In genomic region chr15:51938286-51938685, GRCh38 we compare ENCODE assay signal across 18 cellular contexts. TPM values are rescaled to one million over a fixed set of nuclear protein-coding genes. Genes with fewer than 3 reads are reported as not detected.
DNase-seq lines count a peak whose midpoint lies in the region; ATAC-seq, FAIRE-seq and TF ChIP-seq lines count a peak whose summit lies in the region.
"Had no signal": no experiment of that assay in that cellular context is flagged by ENCODE, and none has a peak within 500 bp of the region (broad histone marks: within the 10 kb centered on the region; RNA-seq: fewer than 3 reads in every experiment).

No MANE protein-coding gene starts in this region.

- H3F3A ChIP-seq in PC-3 (ENCODE audit: low read length, unreplicated experiment): no peaks in the 10 kb centered on the region

- dilution Hi-C loops in endothelial cell of umbilical vein (cut with MboI; ENCODE audit: extremely low pct_ligation_motif_present, low sequenced_read_pairs): no loop called here

- WGBS in small intestine, 3 donors: 52 to 70% (median 56%) methylated on average over 3 of the region's 3 CpGs

- no peaks in the 10 kb centered on the region for H3K27me3 ChIP-seq in PC-3 (ENCODE audit: low read length)
- H3K27me3 ChIP-seq in endothelial cell of umbilical vein (ENCODE audit: control insufficient read depth in 2 of 2, insufficient read depth in 2 of 2, low read length in 2 of 2): no peaks in the 10 kb centered on the region
- H3K27me3 ChIP-seq in small intestine (ENCODE audit: control insufficient read depth in 2 of 2, insufficient read depth in 2 of 2, low read length in 2 of 2): no peaks in the 10 kb centered on the region
- H3K27me3 ChIP-seq: BLaER1 had no signal

- H2AFZ ChIP-seq in PC-3 (ENCODE audit: low read length) (no peak overlapping the region), endothelial cell of umbilical vein (ENCODE audit: low read depth, low read length) (no peak overlapping the region)

- no peaks in the 10 kb centered on the region for H3K9me2 ChIP-seq in PC-3 (replicated peaks; ENCODE audit: low read length)

- H3K4me1 ChIP-seq in PC-3 (ENCODE audit: insufficient read depth, low read length) (no peaks in the 10 kb centered on the region), endothelial cell of umbilical vein (ENCODE audit: control insufficient read depth, extremely low read depth, insufficient read depth, low read length) (peaks cover 6% of the 10 kb centered on the region), small intestine (ENCODE audit: control insufficient read depth in 2 of 2, insufficient read depth in 1 of 2, low read depth in 1 of 2, low read length in 1 of 2) (no peaks in the 10 kb centered on the region)
- H3K4me1 ChIP-seq: BLaER1 had no signal

- H3K27me3 Mint-ChIP-seq in activated naive CD4-positive, alpha-beta T cell treated with anti-CD3 and anti-CD28 coated beads, Interleukin-2, amount 50 U/mL, for 24 hours: no peaks in the 10 kb centered on the region
- H3K27me3 Mint-ChIP-seq in activated naive CD4-positive, alpha-beta T cell treated with anti-CD3 and anti-CD28 coated beads for 36 hours (ENCODE audit: low read depth): no peaks in the 10 kb centered on the region
- H3K27me3 Mint-ChIP-seq: CD4-positive, alpha-beta memory T cell had no signal

- no peak overlapping the region for H3K4me3 Mint-ChIP-seq in activated naive CD4-positive, alpha-beta T cell treated with anti-CD3 and anti-CD28 coated beads, Interleukin-2, amount 50 U/mL, for 24 hours
- no peak overlapping the region for H3K4me3 Mint-ChIP-seq in activated naive CD4-positive, alpha-beta T cell treated with anti-CD3 and anti-CD28 coated beads for 36 hours
- H3K4me3 Mint-ChIP-seq: CD4-positive, alpha-beta memory T cell had no signal

- BruUV-seq in PC-3 (replicated peaks; lab: Mats Ljungman, UMichigan): no TSS peak
- BruUV-seq in endothelial cell of umbilical vein (replicated peaks; lab: Mats Ljungman, UMichigan): no TSS peak

- no peaks in the 10 kb centered on the region for H4K20me1 ChIP-seq in PC-3 (ENCODE audit: low read length)
- no peaks in the 10 kb centered on the region for H4K20me1 ChIP-seq in endothelial cell of umbilical vein (replicated peaks; ENCODE audit: control insufficient read depth, extremely low read depth, insufficient read depth, low read length)
- H4K20me1 ChIP-seq: BLaER1 had no signal

- TF ChIP-seq CTCF in PC-3 (conservative IDR thresholded peaks at IDR 0.05; ENCODE audit: low read depth, low read length) (no peak), endothelial cell of umbilical vein (IDR thresholded peaks at IDR 0.05; ENCODE audit: extremely low read depth in 1 of 2, insufficient read depth in 1 of 2, low read depth in 1 of 2, low read length in 2 of 2) (no peak)

- DNase-seq in activated naive CD4-positive, alpha-beta T cell treated with anti-CD3 and anti-CD28 coated beads for 36 hours: no peak
- DNase-seq in PC-3: peak; percentile 20
- no peak for DNase-seq in endothelial cell of umbilical vein (ENCODE audit: low read depth, low spot score)
- peak; percentile 28 for DNase-seq in small intestine
- no peak for DNase-seq in putamen (ENCODE audit: low spot score)
- DNase-seq: Calu3; CD4-positive, alpha-beta memory T cell; GF-D8; GOT3; KBM-7; NCI-H1105 treated with DMSO at 0.1 percent for 48 hours; NCI-H1694; NCI-H2081 treated with DMSO at 0.1 percent for 48 hours; Right ventricle myocardium superior had no signal

- H3K4me1 Mint-ChIP-seq in activated naive CD4-positive, alpha-beta T cell treated with anti-CD3 and anti-CD28 coated beads, Interleukin-2, amount 50 U/mL, for 24 hours: peaks cover 4% of the 10 kb centered on the region
- no peaks in the 10 kb centered on the region for H3K4me1 Mint-ChIP-seq in activated naive CD4-positive, alpha-beta T cell treated with anti-CD3 and anti-CD28 coated beads for 36 hours (ENCODE audit: low read depth)

- H3K9ac ChIP-seq in PC-3 (ENCODE audit: low read length) (no peak overlapping the region), endothelial cell of umbilical vein (replicated peaks; ENCODE audit: extremely low read depth, insufficient read depth, low read length) (no peak overlapping the region)
- H3K9ac ChIP-seq: BLaER1 had no signal

- H3K79me2 ChIP-seq in PC-3 (ENCODE audit: low read length): no peaks in the 10 kb centered on the region
- H3K79me2 ChIP-seq in endothelial cell of umbilical vein (ENCODE audit: control insufficient read depth, insufficient read depth, low read length): no peaks in the 10 kb centered on the region

- H3K36me3 ChIP-seq in PC-3 (ENCODE audit: low read depth, low read length) (peaks cover 10% of the 10 kb centered on the region; the same call in 1 of the 2 replicates), endothelial cell of umbilical vein (ENCODE audit: control insufficient read depth in 2 of 2, extremely low read depth in 1 of 2, insufficient read depth in 2 of 2, low read length in 2 of 2) (peaks cover 3 to 6% of the 10 kb centered on the region in 2 experiments), small intestine (ENCODE audit: control insufficient read depth in 2 of 2, insufficient read depth in 2 of 2, low read length in 2 of 2) (peaks cover 3 to 9% of the 10 kb centered on the region in 2 donors)

- peak overlapping the region; percentile 92 for H3K27ac Mint-ChIP-seq in activated naive CD4-positive, alpha-beta T cell treated with anti-CD3 and anti-CD28 coated beads, Interleukin-2, amount 50 U/mL, for 24 hours
- no peak overlapping the region for H3K27ac Mint-ChIP-seq in activated naive CD4-positive, alpha-beta T cell treated with anti-CD3 and anti-CD28 coated beads for 36 hours

- H3K9me1 ChIP-seq in endothelial cell of umbilical vein (replicated peaks; ENCODE audit: control insufficient read depth, extremely low read depth, insufficient read depth, low read length): no peaks in the 10 kb centered on the region

- TF ChIP-seq POLR2A in endothelial cell of umbilical vein (IDR thresholded peaks at IDR 0.05; ENCODE audit: low read depth, low read length): no peak

- H3K4me2 ChIP-seq in PC-3 (ENCODE audit: low read length): no peak overlapping the region
- H3K4me2 ChIP-seq in endothelial cell of umbilical vein (ENCODE audit: insufficient read depth, low read length): no peak overlapping the region
- H3K4me2 ChIP-seq: BLaER1 had no signal

- H3K9me3 ChIP-seq in PC-3 (ENCODE audit: low read length) (no peaks in the 10 kb centered on the region), endothelial cell of umbilical vein (replicated peaks; ENCODE audit: control insufficient read depth, insufficient read depth, low read length) (no peaks in the 10 kb centered on the region), small intestine (ENCODE audit: control insufficient read depth, low read depth) (no peaks in the 10 kb centered on the region)
- H3K9me3 ChIP-seq: BLaER1 had no signal

- H3K36me3 Mint-ChIP-seq in activated naive CD4-positive, alpha-beta T cell treated with anti-CD3 and anti-CD28 coated beads, Interleukin-2, amount 50 U/mL, for 24 hours: peaks cover 8% of the 10 kb centered on the region
- H3K36me3 Mint-ChIP-seq in activated naive CD4-positive, alpha-beta T cell treated with anti-CD3 and anti-CD28 coated beads for 36 hours (ENCODE audit: low read depth): peaks cover 21% of the 10 kb centered on the region

- CTCF ChIA-PET in activated naive CD4-positive, alpha-beta T cell treated with anti-CD3 and anti-CD28 coated beads for 36 hours (lab: Charles Lee): no interaction called here
- CTCF ChIA-PET in PC-3 (lab: Charles Lee) (no interaction called here), endothelial cell of umbilical vein (lab: Charles Lee) (interaction anchor here (1.4 kb wide), 1 partner anchor 289 kb away, joined by 3 read pairs; no protein-coding TSS in a partner anchor)

- FAIRE-seq in endothelial cell of umbilical vein (lab: Jason Lieb, UNC) (peak; percentile 42), small intestine (lab: Jason Lieb, UNC) (no peak)

- ATAC-seq in PC-3 (0 out of 2 replicates have a peak, but pooled peaks have one; percentile 29), HG03045 (IDR thresholded peaks at IDR 0.05; ENCODE audit: unreplicated experiment) (no peak)
- ATAC-seq: HCT116 had no signal

- intact Hi-C loops in activated naive CD4-positive, alpha-beta T cell treated with anti-CD3 and anti-CD28 coated beads for 36 hours (cut with micrococcal nuclease): no loop called here
- intact Hi-C loops in PC-3 (cut with micrococcal nuclease) (no loop called here), endothelial cell of umbilical vein (cut with micrococcal nuclease) (no loop called here)

- POLR2A ChIA-PET in PC-3 (lab: Charles Lee; ENCODE audit: unreplicated experiment) (no interaction called here), endothelial cell of umbilical vein (lab: Charles Lee) (no interaction called here)

- H3K4me3 ChIP-seq in PC-3 (ENCODE audit: low read length) (no peak overlapping the region), endothelial cell of umbilical vein (replicated peaks in 1 of 3; ENCODE audit: insufficient read depth in 1 of 3, low read depth in 1 of 3, low read length in 3 of 3) (no peak overlapping the region), small intestine (ENCODE audit: low read depth in 1 of 2, low read length in 2 of 2) (no peak overlapping the region)
- H3K4me3 ChIP-seq: BLaER1 had no signal

- H3K27ac ChIP-seq in PC-3 (ENCODE audit: low read length) (no peak overlapping the region), endothelial cell of umbilical vein (ENCODE audit: insufficient read depth, low read depth, low read length) (no peak overlapping the region), small intestine (ENCODE audit: low read depth in 1 of 2, low read length in 1 of 2) (no peak overlapping the region)
- H3K27ac ChIP-seq: BLaER1 had no signal

- H3K9me3 Mint-ChIP-seq in activated naive CD4-positive, alpha-beta T cell treated with anti-CD3 and anti-CD28 coated beads, Interleukin-2, amount 50 U/mL, for 24 hours: no peaks in the 10 kb centered on the region
- H3K9me3 Mint-ChIP-seq in activated naive CD4-positive, alpha-beta T cell treated with anti-CD3 and anti-CD28 coated beads for 36 hours: no peaks in the 10 kb centered on the region

TF ChIP-seq in endothelial cell of umbilical vein, 7 proteins besides CTCF, POLR2A, EP300 and RAD21 (continues in another document):
- TF ChIP-seq MAX (IDR thresholded peaks at IDR 0.05; ENCODE audit: insufficient read depth, insufficient read length): no peak

RNA-seq across cellular contexts. Expression of gene LEO1, which starts 33.3 kb away (rescaled TPM):
- 10 to 100 TPM; 21.0 to 23.8 TPM for total RNA-seq in activated naive CD4-positive, alpha-beta T cell treated with anti-CD3 and anti-CD28 coated beads for 36 hours
- total RNA-seq in PC-3 (2014; rRNA removed) (24.1 and 32.4 TPM in 2 replicates), endothelial cell of umbilical vein (22.6 and 28.0 TPM in 2 replicates)
- polyA plus RNA-seq in endothelial cell of umbilical vein (0.91 and 1.3 TPM in 2 replicates), small intestine (10 to 100 TPM; 14.3 to 21.7 (median 19.9) TPM)
- 5.1 and 6.9 TPM in 2 replicates for polyA plus RNA-seq in endothelial cell of umbilical vein (2011; cell fraction: cytosol; rRNA removed)
- 6.1 and 6.3 TPM in 2 replicates for polyA plus RNA-seq in endothelial cell of umbilical vein (2011; cell fraction: nucleus; rRNA removed)
- 24.9 and 34.0 TPM in 2 replicates for polyA plus RNA-seq in endothelial cell of umbilical vein (2012)
- 4.8 and 6.1 TPM in 2 replicates for polyA minus RNA-seq in endothelial cell of umbilical vein
- polyA minus RNA-seq in endothelial cell of umbilical vein (2011; cell fraction: cytosol; rRNA and poly(A)+ RNA removed): 5.0 TPM
- 5.7 and 6.8 TPM in 2 replicates for polyA minus RNA-seq in endothelial cell of umbilical vein (2011; cell fraction: nucleus; rRNA and poly(A)+ RNA removed)

Comparison
In these comparisons a context has a peak if more than half of its experiments do, and no peak if none do; other contexts are left out.
1. DNase-seq: peak in PC-3 (single experiment) and small intestine (single experiment); none in activated naive CD4-positive, alpha-beta T cell treated with anti-CD3 and anti-CD28 coated beads for 36 hours (single experiment), endothelial cell of umbilical vein (single experiment) and putamen (single experiment).